ENCODE assay signal across 8 cellular contexts in the genomic region with DNA sequence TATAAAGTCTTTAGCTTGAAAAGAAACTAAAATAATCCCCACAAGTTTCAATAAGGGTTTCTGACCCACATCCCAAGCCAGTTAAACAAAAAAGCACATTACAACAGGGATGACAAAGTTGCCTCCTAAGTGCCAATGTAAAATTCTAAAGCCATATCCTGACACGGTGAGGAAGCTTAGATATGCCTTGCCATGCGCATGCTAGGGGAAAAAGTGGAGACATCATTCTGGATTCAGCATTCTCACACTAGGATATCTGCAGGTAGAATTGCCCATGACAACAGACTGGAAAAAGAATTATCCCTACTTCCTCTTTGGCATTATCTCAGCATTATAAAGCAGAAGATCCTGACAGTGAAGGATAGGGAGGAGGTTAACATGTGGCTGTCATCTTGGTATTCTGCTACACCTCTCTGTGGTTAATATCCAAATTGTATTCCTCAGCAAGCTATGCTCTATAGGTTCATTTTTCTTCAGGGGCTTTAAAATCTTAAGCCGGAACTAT. TPM values are rescaled to one million over a fixed set of nuclear protein-coding genes. Genes with fewer than 3 reads are reported as not detected.
DNase-seq lines count a peak whose midpoint lies in the region; ATAC-seq and TF ChIP-seq lines count a peak whose summit lies in the region.

No MANE protein-coding gene starts in this region.

- intact Hi-C loops in IMR-90 (cut with micrococcal nuclease) = loop anchor here (5.0 kb wide), 1 partner anchor 120 kb away; no protein-coding TSS in a partner anchor

- ATAC-seq in IMR-90 (ENCODE audit: low read depth) (no peak), HG03045 (IDR thresholded peaks at IDR 0.05; ENCODE audit: unreplicated experiment) (no peak)

- H4K91ac ChIP-seq in IMR-90 (ENCODE audit: insufficient read depth, low read depth, low read length) (no peak overlapping the region), mesenchymal stem cell (ENCODE audit: low read length) (no peak overlapping the region)

- TF ChIP-seq RAD21 in IMR-90 (IDR thresholded peaks at IDR 0.05; ENCODE audit: low read length) = no peak

- H4K8ac ChIP-seq in IMR-90 (ENCODE audit: low read depth in 2 of 2, low read length in 2 of 2) (peak overlapping the region in 1 of 2 experiments; percentile 3; a peak in 1 of 4 replicates), mesenchymal stem cell (ENCODE audit: low read length) (no peak overlapping the region)

- H3K36me3 ChIP-seq in ACC112 (ENCODE audit: insufficient read depth, low read length) = peaks cover 27% of the 10 kb centered on the region
- H3K36me3 ChIP-seq in IMR-90 (ENCODE audit: control insufficient read depth, insufficient read depth, low read length) = peaks cover 11% of the 10 kb centered on the region
- H3K36me3 ChIP-seq in mesenchymal stem cell (ENCODE audit: control insufficient read depth in 1 of 2, insufficient read depth in 2 of 2, low read depth in 1 of 2, low read length in 2 of 2) = peaks cover 0 to 42% of the 10 kb centered on the region in 2 experiments

- TF ChIP-seq POLR2A in IMR-90 (IDR thresholded peaks at IDR 0.05; ENCODE audit: low read depth, low read length) = peak; percentile 12; the same call in 1 of the 2 replicates

- H4K5ac ChIP-seq in IMR-90 (ENCODE audit: low read depth, low read length) = no peak overlapping the region

- H2BK5ac ChIP-seq in IMR-90 (ENCODE audit: low read depth, low read length, poor library complexity, severe bottlenecking) (no peak overlapping the region), mesenchymal stem cell (ENCODE audit: low read depth, low read length, poor library complexity, severe bottlenecking) (no peak overlapping the region)

- H3K9me1 ChIP-seq in IMR-90 (ENCODE audit: insufficient read depth, low read length) = peaks cover 6% of the 10 kb centered on the region; the same call in 1 of the 2 replicates

- H2BK15ac ChIP-seq in IMR-90 (ENCODE audit: low read depth, low read length) = no peak overlapping the region
- no peak overlapping the region for H2BK15ac ChIP-seq in mesenchymal stem cell (ENCODE audit: low read depth, poor library complexity, severe bottlenecking)

- no TSS peak for BruUV-seq in IMR-90 (replicated peaks; lab: Mats Ljungman, UMichigan)

- H3K4me3 ChIP-seq in ACC112 (ENCODE audit: low read depth, low read length) (no peak overlapping the region), IMR-90 (ENCODE audit: insufficient read depth, low read depth, low read length) (no peak overlapping the region), mesenchymal stem cell (ENCODE audit: insufficient read depth in 1 of 2, low read depth in 1 of 2, low read length in 2 of 2) (peak overlapping the region in 1 of 2 experiments; percentile 98)

- no peak overlapping the region for H2AK9ac ChIP-seq in IMR-90 (replicated peaks; ENCODE audit: low read depth, low read length, poor library complexity)

- H3K4me2 ChIP-seq in IMR-90 (ENCODE audit: low read depth, low read length) (peak overlapping the region; percentile 14; the same call in 1 of the 2 replicates), mesenchymal stem cell (ENCODE audit: low read length, poor library complexity, severe bottlenecking) (no peak overlapping the region)

- WGBS in IMR-90 (ENCODE audit: extremely low coverage in 2 of 2, insufficient read length in 1 of 2), 2 experiments = 100% methylated on average over 1 of the region's 3 CpGs; no CpG with 5 or more reads in 1 of the 2 experiments
- WGBS in mesenchymal stem cell = 67% methylated on average over 3 of the region's 3 CpGs

- H3K27ac ChIP-seq in ACC112 (ENCODE audit: low read depth, low read length) = 0 out of 2 replicates have a peak overlapping the region, but pooled peaks have one; percentile 13
- no peak overlapping the region for H3K27ac ChIP-seq in IMR-90 (ENCODE audit: insufficient read depth, low read length)
- peak overlapping the region; percentile 54 for H3K27ac ChIP-seq in angular gyrus (ENCODE audit: low read depth, low read length)
- no peak overlapping the region for H3K27ac ChIP-seq in mesenchymal stem cell (ENCODE audit: low read length, poor library complexity, severe bottlenecking)

- H4K20me1 ChIP-seq in IMR-90 (ENCODE audit: insufficient read depth, low read length) = peaks cover 32% of the 10 kb centered on the region

- H2BK120ac ChIP-seq in IMR-90 (ENCODE audit: low read depth, low read length) = no peak overlapping the region
- H2BK120ac ChIP-seq in mesenchymal stem cell (ENCODE audit: low read depth, low read length) = no peak overlapping the region

- 0 out of 2 replicates have a peak overlapping the region, but pooled peaks have one; percentile 51 for H3K4ac ChIP-seq in IMR-90 (ENCODE audit: low read depth, low read length)
- H3K4ac ChIP-seq in mesenchymal stem cell (ENCODE audit: low read depth in 1 of 2, low read length in 2 of 2) = peak overlapping the region in 1 of 2 experiments; percentile 33

- peaks cover 0 to 45% of the 10 kb centered on the region in 2 experiments; a peak in 3 of 4 replicates for H3K79me1 ChIP-seq in IMR-90 (ENCODE audit: low read depth in 1 of 2, low read length in 2 of 2)
- peaks cover 4% of the 10 kb centered on the region for H3K79me1 ChIP-seq in mesenchymal stem cell (replicated peaks; ENCODE audit: low read length, poor library complexity, severe bottlenecking)

- H3K14ac ChIP-seq in IMR-90 (replicated peaks; ENCODE audit: low read depth, low read length) (0 out of 2 replicates have a peak overlapping the region, but pooled peaks have one; percentile 65), mesenchymal stem cell (ENCODE audit: low read length in 2 of 2) (no peak overlapping the region)

- H3K56ac ChIP-seq in IMR-90 (ENCODE audit: extremely low read depth, insufficient read depth, low read length) = no peak overlapping the region

- H3K9me3 ChIP-seq in IMR-90 (ENCODE audit: control insufficient read depth, insufficient read depth, low read length) (no peaks in the 10 kb centered on the region), mesenchymal stem cell (ENCODE audit: control insufficient read depth, low read length) (no peaks in the 10 kb centered on the region)

- TF ChIP-seq CTCF in IMR-90 (conservative IDR thresholded peaks at IDR 0.05; ENCODE audit: low read depth, low read length) = no peak
- no peak for TF ChIP-seq CTCF in GM20000 (IDR thresholded peaks at IDR 0.05; ENCODE audit: extremely low read depth, missing control alignments)

- in situ Hi-C loops in IMR-90 (cut with MboI; ENCODE audit: low sequenced_read_pairs) = no loop called here

- H2AFZ ChIP-seq in ACC112 (ENCODE audit: low read length, unreplicated experiment) (no peak overlapping the region), IMR-90 (replicated peaks; ENCODE audit: low read length, poor library complexity) (no peak overlapping the region), mesenchymal stem cell (ENCODE audit: low read depth, low read length) (no peak overlapping the region)

- POLR2A ChIA-PET in IMR-90 (lab: Charles Lee; ENCODE audit: unreplicated experiment) = interaction anchor here (0.9 to 2.8 kb wide), 5 partner anchors 103 to 185 kb away, joined by 3 to 16 read pairs (median 6); no protein-coding TSS in a partner anchor

- 0 out of 2 replicates have a peak overlapping the region, but pooled peaks have one; percentile 26 for H2AK5ac ChIP-seq in IMR-90 (ENCODE audit: low read depth, low read length)
- no peak overlapping the region for H2AK5ac ChIP-seq in mesenchymal stem cell (ENCODE audit: low read length, severe bottlenecking)

- peak overlapping the region; percentile 83 for H3K23ac ChIP-seq in IMR-90 (ENCODE audit: low read depth, low read length)
- no peak overlapping the region for H3K23ac ChIP-seq in mesenchymal stem cell (ENCODE audit: low read length in 2 of 2)

- H3K79me2 ChIP-seq in ACC112 (ENCODE audit: control insufficient read depth, insufficient read depth, low read length, unreplicated experiment) = peaks cover 41% of the 10 kb centered on the region

- dilution Hi-C loops in IMR-90 (cut with HindIII; ENCODE audit: low sequenced_read_pairs, unreplicated experiment) = no loop called here

- H3K4me1 ChIP-seq in ACC112 (ENCODE audit: control insufficient read depth, insufficient read depth, low read length, unreplicated experiment) (peaks cover 36% of the 10 kb centered on the region), IMR-90 (ENCODE audit: control insufficient read depth, insufficient read depth, low read length) (peaks cover 9% of the 10 kb centered on the region), mesenchymal stem cell (ENCODE audit: control insufficient read depth, insufficient read depth, low read depth, low read length) (peaks cover 12% of the 10 kb centered on the region)

- no peak overlapping the region for H3K9ac ChIP-seq in IMR-90 (ENCODE audit: low read depth, low read length)
- peak overlapping the region; percentile 100 for H3K9ac ChIP-seq in mesenchymal stem cell (ENCODE audit: low read length)

- no peak overlapping the region for H2BK12ac ChIP-seq in mesenchymal stem cell (ENCODE audit: low read length in 2 of 2)

- CTCF ChIA-PET in IMR-90 (lab: Yijun Ruan, JAX) = interaction anchor here (1.0 kb wide), 1 partner anchor 116 kb away, joined by 3 read pairs; no protein-coding TSS in a partner anchor

- H3K18ac ChIP-seq in IMR-90 (ENCODE audit: low read depth, low read length) = no peak overlapping the region
- peak overlapping the region in 1 of 2 experiments; percentile 25 for H3K18ac ChIP-seq in mesenchymal stem cell (ENCODE audit: low read depth in 1 of 2, low read length in 2 of 2)

- DNase-seq in IMR-90 = no peak
- no peak for DNase-seq in mesenchymal stem cell
- DNase-seq in GM20000 (ENCODE audit: low spot score) = no peak
- no peak for DNase-seq in NCI-H1092 (lab: John Stamatoyannopoulos, UW)
- no peak for DNase-seq in NCI-H2081 treated with DMSO at 0.1 percent for 48 hours (lab: John Stamatoyannopoulos, UW)

- H3K27me3 ChIP-seq in ACC112 (ENCODE audit: insufficient read depth, low read length) = no peaks in the 10 kb centered on the region
- H3K27me3 ChIP-seq in IMR-90 (ENCODE audit: control insufficient read depth, insufficient read depth, low read length) = no peaks in the 10 kb centered on the region
- H3K27me3 ChIP-seq in mesenchymal stem cell (ENCODE audit: control insufficient read depth in 1 of 2, insufficient read depth in 1 of 2, low read length in 2 of 2) = no peaks in the 10 kb centered on the region

- no peak overlapping the region for H2BK20ac ChIP-seq in IMR-90 (ENCODE audit: low read depth, low read length)

TF ChIP-seq in IMR-90, 13 proteins besides CTCF, POLR2A, EP300 and RAD21 (continues in another document):
- no peak for TF ChIP-seq MXI1 (IDR thresholded peaks at IDR 0.05; ENCODE audit: borderline replicate concordance, low read depth, low read length)

RNA-seq across cellular contexts. Expression of gene DUSP6, which starts 4.9 kb away (rescaled TPM):
- total RNA-seq in IMR-90 (2012; rRNA removed) = 70.1 and 78.6 TPM in 2 replicates
- 38.5 and 59.0 TPM in 2 replicates for polyA plus RNA-seq in IMR-90 (2012; rRNA removed)
- polyA plus RNA-seq in IMR-90 (2012; cell fraction: cytosol; rRNA removed) = 16.4 and 21.0 TPM in 2 replicates
- polyA plus RNA-seq in IMR-90 (2012; cell fraction: nucleus; rRNA removed; ENCODE audit: low replicate concordance) = 213 and 221 TPM in 2 replicates
- polyA plus RNA-seq in mesenchymal stem cell (2013, experiment 1 of 2) = 111 TPM
- 114 TPM for polyA plus RNA-seq in mesenchymal stem cell (2013, experiment 2 of 2)

Comparison
In these comparisons a context has a peak if more than half of its experiments do, and no peak if none do; other contexts are left out.
1. H3K27ac ChIP-seq: peak in ACC112 (single experiment) and angular gyrus (single experiment); none in IMR-90 (single experiment) and mesenchymal stem cell (single experiment).